Comparison of ENCODE assay signal across 23 cellular contexts in the genomic region with DNA sequence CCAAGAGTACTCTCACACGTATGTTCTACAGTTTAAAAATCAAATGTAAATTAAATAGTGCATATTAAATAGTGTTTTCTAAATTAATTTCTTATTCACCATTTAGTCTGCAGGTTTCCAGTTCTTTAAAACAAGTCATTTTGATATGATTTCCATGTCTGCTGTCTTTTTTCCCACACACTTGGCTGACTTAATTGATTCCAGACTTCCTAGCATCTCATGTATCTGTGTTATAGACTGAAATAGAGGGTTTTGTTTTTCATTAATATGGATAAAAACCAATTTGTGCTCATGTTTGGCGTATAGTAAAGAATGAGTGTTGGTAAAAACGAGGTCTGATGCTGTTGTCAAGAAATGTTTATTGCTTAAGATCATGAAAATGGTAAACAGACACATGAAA.
"Had no signal": no experiment of that assay in that cellular context is flagged by ENCODE, and none has a peak within 500 bp of the region (broad histone marks: within the 10 kb centered on the region; RNA-seq: fewer than 3 reads in every experiment).

No MANE protein-coding gene starts in this region.

- H3K27ac ChIP-seq: ascending aorta, cardiac muscle cell, Peyer's patch, SJSA1 had no signal

- H3K36me3 ChIP-seq: ascending aorta, cardiac muscle cell, Peyer's patch, SJSA1 had no signal

- H3K9me3 ChIP-seq: ascending aorta, SJSA1 had no signal

- ATAC-seq: activated CD8-positive, alpha-beta T cell treated with anti-CD3 and anti-CD28 coated beads, Interleukin-2, amount 10 ng/mL, durations not matched to agents 7 days and 5 days; K562; PC-3 had no signal

- H3K4me3 ChIP-seq: ascending aorta, cardiac muscle cell, K562, Peyer's patch, SJSA1 had no signal

- H3K4me1 ChIP-seq: ascending aorta, Peyer's patch, SJSA1 had no signal

- DNase-seq: activated CD4-positive, alpha-beta T cell treated with anti-CD3 and anti-CD28 coated beads, Interleukin-2, amount 10 ng/mL, durations not matched to agents 24 days and 14 days; activated CD4-positive, alpha-beta T cell treated with anti-CD3 and anti-CD28 coated beads, Interleukin-2, amount 50 U/mL, for 48 hours; activated CD8-positive, alpha-beta T cell treated with anti-CD3 and anti-CD28 coated beads, Interleukin-2, amount 10 ng/mL, durations not matched to agents 7 days and 5 days; activated gamma-delta T cell; activated naive CD4-positive, alpha-beta T cell treated with Interleukin-2 at 50 U/mL for 16 hours; activated naive CD8-positive, alpha-beta T cell treated with anti-CD3 and anti-CD28 coated beads, Interleukin-2, amount 10 ng/mL, durations not matched to agents 7 days and 5 days; activated T-cell treated with anti-CD3 and anti-CD28 coated beads, Interleukin-2, amount 50 U/mL, for 24 hours; amygdala; NCI-H1105; NCI-H1417 treated with DMSO at 0.1 percent for 48 hours; NCI-H187 treated with DMSO at 0.1 percent for 48 hours; NCI-H2081; NCI-H2171 treated with DMSO at 0.1 percent for 48 hours; NCI-H2227 treated with DMSO at 0.1 percent for 48 hours; NCI-H524 treated with DMSO at 0.1 percent for 48 hours; PC-3; Peyer's patch; RPMI8226; SHP77 treated with DMSO at 0.1 percent for 48 hours had no signal

- H3K27me3 ChIP-seq: ascending aorta, cardiac muscle cell, Peyer's patch, SJSA1 had no signal
